In the genomic region with DNA sequence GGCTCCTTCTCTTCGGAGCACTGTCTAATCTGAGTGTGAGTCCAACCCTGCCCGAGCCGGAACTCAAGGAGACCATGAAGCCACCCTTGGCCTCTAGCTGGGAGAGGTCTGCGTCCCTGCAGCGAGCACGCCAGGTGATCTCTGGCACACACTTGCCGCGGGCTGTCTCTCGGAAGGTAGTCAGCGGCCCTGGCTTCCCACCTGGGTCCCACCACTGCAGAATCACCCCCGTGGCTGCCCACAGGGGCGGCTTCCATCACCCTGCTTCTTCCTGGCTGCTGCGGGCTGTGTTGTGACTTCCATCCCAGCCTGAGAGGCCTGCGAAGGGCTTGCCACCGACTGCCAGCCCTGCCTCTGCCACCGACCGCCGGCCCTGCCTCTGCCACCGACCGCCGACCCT, we compare ENCODE assay signal across 1 cellular context.
TF ChIP-seq lines count a peak whose summit lies in the region.

No MANE protein-coding gene starts in this region.

TF ChIP-seq in HepG2, 621 proteins besides CTCF, POLR2A, EP300 and RAD21:
- TF ChIP-seq AGO2 (optimal IDR thresholded peaks at IDR 0.05; ENCODE audit: low read depth, low read length) (peak; percentile 44), HMG20B (CRISPR knock-in tag; conservative IDR thresholded peaks at IDR 0.05) (no peak), JUNB (CRISPR knock-in tag; IDR thresholded peaks at IDR 0.05; ENCODE audit: borderline replicate concordance) (no peak)
- TF ChIP-seq, protein P1, sequence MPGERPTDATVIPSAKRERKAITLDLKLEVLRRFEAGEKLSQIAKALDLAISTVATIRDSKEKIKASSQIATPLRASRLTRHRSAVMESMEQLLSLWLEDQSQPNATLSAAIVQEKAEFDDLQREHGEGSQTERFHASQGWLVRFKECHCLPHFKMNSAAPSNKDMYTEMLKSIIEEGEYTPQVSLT (CRISPR knock-in tag; IDR thresholded peaks at IDR 0.05; ENCODE audit: borderline replicate concordance, low read depth) = no peak
